ENCODE assay signal across 8 cellular contexts in the genomic region with DNA sequence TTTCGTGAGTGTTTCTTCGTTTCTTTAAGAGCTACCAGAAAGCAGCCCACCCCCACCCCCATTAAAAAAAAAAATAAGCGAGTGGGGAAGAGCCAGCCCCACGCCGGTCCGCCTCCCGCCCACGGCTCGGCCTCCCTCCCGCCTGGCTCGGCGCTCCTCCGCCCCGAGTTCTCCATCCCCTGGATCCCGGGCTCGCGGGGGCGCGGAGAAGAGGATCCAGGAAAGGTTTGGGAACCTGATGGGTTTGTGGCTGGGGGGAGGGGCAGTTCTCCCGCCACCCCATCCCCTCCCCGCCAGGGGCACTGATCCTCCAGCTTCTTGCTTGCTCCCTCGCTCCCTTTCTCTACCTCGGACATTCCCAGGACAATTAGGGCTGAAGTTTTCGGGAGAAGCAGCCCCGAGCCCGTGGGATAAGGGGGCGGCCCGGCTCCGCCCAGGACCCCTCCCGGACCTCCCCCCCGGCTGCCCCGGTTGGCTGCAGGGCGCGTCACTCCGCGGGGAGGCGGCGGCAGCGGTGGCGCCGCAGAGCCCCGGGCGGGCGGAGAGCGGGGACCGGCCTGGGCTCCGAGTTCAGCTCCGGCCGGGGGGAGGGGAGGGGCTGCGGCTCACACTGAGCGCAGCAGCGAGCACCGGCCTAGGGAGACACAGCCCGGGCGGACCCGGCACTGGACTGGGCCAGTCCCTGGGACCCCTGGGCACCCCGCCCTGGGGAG. TPM values are rescaled to one million over a fixed set of nuclear protein-coding genes. Genes with fewer than 3 reads are reported as not detected.
DNase-seq lines count a peak whose midpoint lies in the region; TF ChIP-seq lines count a peak whose summit lies in the region.

No MANE protein-coding gene starts in this region.

- CTCF ChIA-PET in activated CD4-positive, alpha-beta T cell treated with anti-CD3 and anti-CD28 coated beads, Interleukin-2, amount 10 ng/mL, durations not matched to agents 7 days and 5 days (lab: Charles Lee), result interaction anchor here (0.5 to 0.7 kb wide), 2 partner anchors 24 to 610 kb away, joined by 3 read pairs; no protein-coding TSS in a partner anchor

- H3K4me1 ChIP-seq in subcutaneous abdominal adipose tissue (ENCODE audit: control insufficient read depth in 5 of 5, insufficient read depth in 5 of 5, low read length in 5 of 5), result peaks cover 0 to 45% (median 41%) of the 10 kb centered on the region in 5 donors

- peak overlapping the region; percentile 54 for H3K4me3 ChIP-seq in brain microvascular endothelial cell (ENCODE audit: low read depth, low read length)
- peak overlapping the region in 4 of 5 donors; percentile 36 to 60 (median 48) for H3K4me3 ChIP-seq in subcutaneous abdominal adipose tissue (ENCODE audit: low read depth in 1 of 5, low read length in 5 of 5)

- no peak overlapping the region for H3K9ac ChIP-seq in subcutaneous abdominal adipose tissue (ENCODE audit: low read length in 5 of 5)

- no peak overlapping the region for H3K27ac ChIP-seq in brain microvascular endothelial cell
- H3K27ac ChIP-seq in subcutaneous abdominal adipose tissue (ENCODE audit: low read depth, low read length), result no peak overlapping the region

- H3K27me3 Mint-ChIP-seq in activated T-cell treated with anti-CD3 and anti-CD28 coated beads, Interleukin-2, amount 50 U/mL, for 24 hours, result peaks cover 83% of the 10 kb centered on the region
- peaks cover 76% of the 10 kb centered on the region for H3K27me3 Mint-ChIP-seq in activated CD4-positive, alpha-beta T cell treated with anti-CD3 and anti-CD28 coated beads, Interleukin-2, amount 10 ng/mL, durations not matched to agents 7 days and 5 days

- H3K27me3 ChIP-seq in brain microvascular endothelial cell (replicated peaks), result peaks cover 61% of the 10 kb centered on the region
- peaks cover 35 to 64% (median 41%) of the 10 kb centered on the region in 5 donors for H3K27me3 ChIP-seq in subcutaneous abdominal adipose tissue (ENCODE audit: control insufficient read depth in 5 of 5, insufficient read depth in 4 of 5, low read length in 5 of 5)

- in situ Hi-C loops in brain microvascular endothelial cell (cut with HindIII; ENCODE audit: low pct_ligation_motif_present, low sequenced_read_pairs), result no loop called here

- no peaks in the 10 kb centered on the region for H3K9me3 Mint-ChIP-seq in activated T-cell treated with anti-CD3 and anti-CD28 coated beads, Interleukin-2, amount 50 U/mL, for 24 hours
- H3K9me3 Mint-ChIP-seq in activated CD4-positive, alpha-beta T cell treated with anti-CD3 and anti-CD28 coated beads, Interleukin-2, amount 10 ng/mL, durations not matched to agents 7 days and 5 days, result peaks cover 2% of the 10 kb centered on the region

- H3K36me3 Mint-ChIP-seq in activated T-cell treated with anti-CD3 and anti-CD28 coated beads, Interleukin-2, amount 50 U/mL, for 24 hours (ENCODE audit: low read depth), result no peaks in the 10 kb centered on the region
- H3K36me3 Mint-ChIP-seq in activated CD4-positive, alpha-beta T cell treated with anti-CD3 and anti-CD28 coated beads, Interleukin-2, amount 10 ng/mL, durations not matched to agents 7 days and 5 days (ENCODE audit: low read depth), result peaks cover 3% of the 10 kb centered on the region

- H3K4me1 Mint-ChIP-seq in activated T-cell treated with anti-CD3 and anti-CD28 coated beads, Interleukin-2, amount 50 U/mL, for 24 hours (ENCODE audit: low read depth), result peaks cover 10% of the 10 kb centered on the region
- H3K4me1 Mint-ChIP-seq in activated CD4-positive, alpha-beta T cell treated with anti-CD3 and anti-CD28 coated beads, Interleukin-2, amount 10 ng/mL, durations not matched to agents 7 days and 5 days, result peaks cover 2% of the 10 kb centered on the region

- no peaks in the 10 kb centered on the region for H3K9me3 ChIP-seq in subcutaneous abdominal adipose tissue (ENCODE audit: control insufficient read depth in 5 of 5, low read length in 5 of 5)

- TF ChIP-seq CTCF in brain microvascular endothelial cell (IDR thresholded peaks at IDR 0.05; ENCODE audit: low read depth, low read length, missing control alignments), result peak; percentile 20

- H3K4me3 Mint-ChIP-seq in activated T-cell treated with anti-CD3 and anti-CD28 coated beads, Interleukin-2, amount 50 U/mL, for 24 hours, result no peak overlapping the region
- no peak overlapping the region for H3K4me3 Mint-ChIP-seq in activated CD4-positive, alpha-beta T cell treated with anti-CD3 and anti-CD28 coated beads, Interleukin-2, amount 10 ng/mL, durations not matched to agents 7 days and 5 days

- peak; percentile 19 to 22 for DNase-seq in activated T-cell treated with anti-CD3 and anti-CD28 coated beads, Interleukin-2, amount 50 U/mL, for 48 hours
- DNase-seq in activated T-cell treated with anti-CD3 and anti-CD28 coated beads, Interleukin-2, amount 50 U/mL, for 24 hours, result no peak
- DNase-seq in brain microvascular endothelial cell (no peak), inferior parietal cortex (ENCODE audit: extremely low spot score) (peak; percentile 74), RKO (ENCODE audit: low spot score) (no peak)
- no peak for DNase-seq in stimulated activated CD4-positive, alpha-beta T cell treated with anti-CD3 and anti-CD28 coated beads, Interleukin-12 subunit alpha, Interleukin-12 subunit beta, amount 100 ng/mL, for 4 hours
- DNase-seq in activated CD4-positive, alpha-beta T cell treated with anti-CD3 and anti-CD28 coated beads, Interleukin-2, amount 10 ng/mL, durations not matched to agents 7 days and 5 days, result no peak

- H3K36me3 ChIP-seq in brain microvascular endothelial cell (replicated peaks) (no peaks in the 10 kb centered on the region), subcutaneous abdominal adipose tissue (ENCODE audit: control insufficient read depth in 5 of 5, insufficient read depth in 5 of 5, low read length in 5 of 5) (no peaks in the 10 kb centered on the region)

- no peak overlapping the region for H3K27ac Mint-ChIP-seq in activated T-cell treated with anti-CD3 and anti-CD28 coated beads, Interleukin-2, amount 50 U/mL, for 24 hours
- H3K27ac Mint-ChIP-seq in activated CD4-positive, alpha-beta T cell treated with anti-CD3 and anti-CD28 coated beads, Interleukin-2, amount 10 ng/mL, durations not matched to agents 7 days and 5 days, result no peak overlapping the region

- POLR2A ChIA-PET in activated CD4-positive, alpha-beta T cell treated with anti-CD3 and anti-CD28 coated beads, Interleukin-2, amount 10 ng/mL, durations not matched to agents 7 days and 5 days (lab: Charles Lee), result no interaction called here

RNA-seq across cellular contexts. Expression of gene SALL1, which starts 1.0 kb away (rescaled TPM):
- not detected for total RNA-seq in activated CD4-positive, alpha-beta T cell treated with anti-CD3 and anti-CD28 coated beads, Interleukin-2, amount 10 ng/mL, durations not matched to agents 7 days and 5 days

Comparison
In these comparisons a context has a peak if more than half of its experiments do, and no peak if none do; other contexts are left out.
1. DNase-seq: peak in activated T-cell treated with anti-CD3 and anti-CD28 coated beads, Interleukin-2, amount 50 U/mL, for 48 hours (2 of 2) and inferior parietal cortex (single experiment); none in activated T-cell treated with anti-CD3 and anti-CD28 coated beads, Interleukin-2, amount 50 U/mL, for 24 hours (single experiment), brain microvascular endothelial cell (single experiment), stimulated activated CD4-positive, alpha-beta T cell treated with anti-CD3 and anti-CD28 coated beads, Interleukin-12 subunit alpha, Interleukin-12 subunit beta, amount 100 ng/mL, for 4 hours (single experiment), RKO (single experiment) and activated CD4-positive, alpha-beta T cell treated with anti-CD3 and anti-CD28 coated beads, Interleukin-2, amount 10 ng/mL, durations not matched to agents 7 days and 5 days (single experiment).